ENCODE assay signal across 8 cellular contexts in the genomic region with DNA sequence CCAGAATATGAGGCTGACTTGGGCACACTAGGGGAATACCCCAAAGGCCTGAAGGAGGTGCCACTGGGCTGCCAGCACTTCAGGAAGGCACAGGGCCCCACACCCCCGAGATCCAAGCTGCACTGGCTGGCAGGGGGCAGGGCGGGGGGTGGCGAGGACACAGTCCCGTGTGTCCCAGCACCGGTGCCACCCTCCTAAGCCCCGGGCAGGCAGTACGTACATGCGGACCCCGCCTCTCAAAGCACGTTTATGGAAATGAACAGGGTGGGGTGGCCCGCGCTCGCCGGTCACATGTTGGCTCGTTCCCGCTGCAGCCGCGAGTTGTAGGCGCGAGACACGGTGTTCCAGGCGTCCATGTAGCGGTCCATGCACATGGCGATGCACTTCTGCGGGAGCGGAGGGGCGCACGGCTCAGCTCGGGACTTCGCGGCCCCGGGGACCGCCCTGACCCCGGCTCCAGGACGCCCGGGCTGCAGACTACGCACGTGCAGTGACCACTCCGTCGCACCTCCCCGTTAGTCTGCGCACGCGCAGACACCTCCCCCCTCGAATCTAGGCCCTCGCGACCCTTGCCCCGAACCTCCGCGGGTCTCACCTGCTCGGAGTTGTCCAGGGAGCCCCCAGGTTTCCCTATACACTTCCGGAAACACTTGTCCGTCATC. TPM values are rescaled to one million over a fixed set of nuclear protein-coding genes. Genes with fewer than 3 reads are reported as not detected.
DNase-seq lines count a peak whose midpoint lies in the region; ATAC-seq and TF ChIP-seq lines count a peak whose summit lies in the region.

No MANE protein-coding gene starts in this region.

- peak; percentile 12 for ATAC-seq in CD4-positive, alpha-beta T cell (ENCODE audit: poor library complexity)
- ATAC-seq in GM19397 (IDR thresholded peaks at IDR 0.05; ENCODE audit: unreplicated experiment) (peak; percentile 11), GM21825 (IDR thresholded peaks at IDR 0.05; ENCODE audit: unreplicated experiment) (no peak)

- DNase-seq in CD4-positive, alpha-beta T cell: peak in 6 of 10 experiments; percentile 6 to 44 (median 14)
- DNase-seq in HuH-7 (ENCODE audit: low spot score): peak; percentile 83
- DNase-seq in WERI-Rb-1: peak; percentile 67
- DNase-seq in medulla oblongata (ENCODE audit: extremely low spot score): peak; percentile 16
- DNase-seq in stimulated activated naive CD4-positive, alpha-beta T cell treated with Interleukin-2 at 50 U/mL for 16 hours (lab: John Stamatoyannopoulos, UW): peak; percentile 33

- CTCF ChIA-PET in CD4-positive, alpha-beta T cell (lab: Charles Lee): interaction anchor here (2.6 kb wide), 1 partner anchor 184 kb away, joined by 9 read pairs; no protein-coding TSS in a partner anchor

- peak overlapping the region; percentile 91 for H3K27ac ChIP-seq in CD4-positive, alpha-beta T cell (ENCODE audit: low read depth, low read length)
- H3K27ac ChIP-seq in WERI-Rb-1 (peak overlapping the region; percentile 95), duodenal mucosa (ENCODE audit: low read depth, low read length) (no peak overlapping the region)

- peaks cover 7 to 28% of the 10 kb centered on the region in 2 donors for H3K4me1 ChIP-seq in duodenal mucosa (ENCODE audit: control insufficient read depth in 1 of 2, insufficient read depth in 2 of 2, low read length in 2 of 2)

- H3K4me3 ChIP-seq in WERI-Rb-1 (ENCODE audit: low read depth, low read length) (peak overlapping the region; percentile 70), duodenal mucosa (ENCODE audit: low read depth in 1 of 2, low read length in 2 of 2) (peak overlapping the region; percentile 93 to 96)

- H3K27ac Mint-ChIP-seq in CD4-positive, alpha-beta T cell: peak overlapping the region; percentile 93

- no peaks in the 10 kb centered on the region for H3K9me3 ChIP-seq in CD4-positive, alpha-beta T cell (ENCODE audit: control insufficient read depth, low read length)
- no peaks in the 10 kb centered on the region for H3K9me3 ChIP-seq in WERI-Rb-1 (ENCODE audit: severe bottlenecking)
- no peaks in the 10 kb centered on the region for H3K9me3 ChIP-seq in duodenal mucosa (ENCODE audit: control insufficient read depth in 1 of 2, low read length in 2 of 2)

- no peaks in the 10 kb centered on the region for H3K27me3 ChIP-seq in CD4-positive, alpha-beta T cell (ENCODE audit: control insufficient read depth, insufficient read depth, low read length)
- H3K27me3 ChIP-seq in WERI-Rb-1 (ENCODE audit: insufficient read depth, low read depth, severe bottlenecking) (no peaks in the 10 kb centered on the region), duodenal mucosa (ENCODE audit: control insufficient read depth in 1 of 2, insufficient read depth in 2 of 2, low read length in 2 of 2) (no peaks in the 10 kb centered on the region)

- H3K36me3 Mint-ChIP-seq in CD4-positive, alpha-beta T cell (ENCODE audit: low read depth): peaks cover 9% of the 10 kb centered on the region

- peak overlapping the region; percentile 92 for H3K4me3 Mint-ChIP-seq in CD4-positive, alpha-beta T cell

- H3K9ac ChIP-seq in duodenal mucosa (ENCODE audit: low read depth in 1 of 2, low read length in 2 of 2): peak overlapping the region; percentile 58 to 85

- intact Hi-C loops in CD4-positive, alpha-beta T cell (cut with DNase I, micrococcal nuclease): loop anchor here in 1 of 2 experiments (1.0 to 5.0 kb wide), 4 partner anchors 31 to 314 kb away; a partner anchor contains a TSS

- no peaks in the 10 kb centered on the region for H3K9me3 Mint-ChIP-seq in CD4-positive, alpha-beta T cell

- H3K36me3 ChIP-seq in WERI-Rb-1: peaks cover 46% of the 10 kb centered on the region
- peaks cover 5 to 12% of the 10 kb centered on the region in 2 donors for H3K36me3 ChIP-seq in duodenal mucosa (ENCODE audit: control insufficient read depth in 1 of 2, insufficient read depth in 2 of 2, low read length in 2 of 2)

- peaks cover 15% of the 10 kb centered on the region for H3K4me1 Mint-ChIP-seq in CD4-positive, alpha-beta T cell (ENCODE audit: low read depth)

- POLR2A ChIA-PET in CD4-positive, alpha-beta T cell (lab: Charles Lee): interaction anchor here (0.7 to 2.1 kb wide), 12 partner anchors 20 to 1158 kb away, joined by 3 to 36 read pairs (median 5); a partner anchor contains a TSS

- no peaks in the 10 kb centered on the region for H3K27me3 Mint-ChIP-seq in CD4-positive, alpha-beta T cell

- TF ChIP-seq CTCF in CD4-positive, alpha-beta T cell (IDR thresholded peaks at IDR 0.05): no peak
- TF ChIP-seq CTCF in WERI-Rb-1 (IDR thresholded peaks at IDR 0.05; ENCODE audit: low read depth, low read length): no peak

RNA-seq across cellular contexts. Expression of a gene that starts 0.6 kb away (rescaled TPM):
- 10 to 100 TPM; 17.3 to 22.3 TPM for total RNA-seq in CD4-positive, alpha-beta T cell

RNA-seq across cellular contexts. Expression of a gene that starts 30.0 kb away (rescaled TPM):
- 1 to 10 TPM; 9.7 to 10.0 TPM for total RNA-seq in CD4-positive, alpha-beta T cell

RNA-seq across cellular contexts. Expression of a gene that starts 49.1 kb away (rescaled TPM):
- 100 to 1,000 TPM; 284 to 285 TPM for total RNA-seq in CD4-positive, alpha-beta T cell

Comparison
In these comparisons a context has a peak if more than half of its experiments do, and no peak if none do; other contexts are left out.
1. DNase-seq: peak in every context shown above with its lines; median percentile 83 in HuH-7; 67 in WERI-Rb-1; 33 in stimulated activated naive CD4-positive, alpha-beta T cell treated with Interleukin-2 at 50 U/mL for 16 hours; 16 in medulla oblongata; 14 in CD4-positive, alpha-beta T cell.